Comparison of ENCODE assay signal across 28 cellular contexts in genomic region chr7:115191506-115191905, GRCh38.
"Had no signal": no experiment of that assay in that cellular context is flagged by ENCODE, and none has a peak within 500 bp of the region (broad histone marks: within the 10 kb centered on the region; RNA-seq: fewer than 3 reads in every experiment).

No MANE protein-coding gene starts in this region.

- H3K79me2 ChIP-seq: hepatocyte had no signal

- ATAC-seq: body of pancreas; gastrocnemius medialis; left colon; naive thymus-derived CD8-positive, alpha-beta T cell; stimulated activated memory B cell treated with anti-CD40 and anti-IgM and Interleukin-4, amounts not matched to agents 10 μg/mL and 1 μg/mL and 100 μg/mL, for 72 hours; stimulated activated naive CD8-positive, alpha-beta T cell treated with anti-CD3 and anti-CD28 coated beads, Interleukin-15, amount 100 ng/mL, for 72 hours; upper lobe of right lung had no signal

- H3K4me3 Mint-ChIP-seq: activated B cell treated with CpG ODN at 0.5 μM for 24 hours; activated naive CD8-positive, alpha-beta T cell; naive thymus-derived CD8-positive, alpha-beta T cell; stimulated activated memory B cell treated with anti-CD40 and anti-IgM and Interleukin-4, amounts not matched to agents 10 μg/mL and 1 μg/mL and 100 μg/mL, for 72 hours; stimulated activated naive CD8-positive, alpha-beta T cell treated with anti-CD3 and anti-CD28 coated beads, Interleukin-15, amount 100 ng/mL, for 72 hours; T-helper 2 cell treated with Interferon-gamma antibody and Interleukin-4, amounts not matched to agents 5 μg/mL and 100 μg/mL, for 36 hours had no signal

- H3K4me1 Mint-ChIP-seq: activated B cell treated with CpG ODN at 0.5 μM for 24 hours; naive thymus-derived CD8-positive, alpha-beta T cell; stimulated activated memory B cell treated with anti-CD40 and anti-IgM and Interleukin-4, amounts not matched to agents 10 μg/mL and 1 μg/mL and 100 μg/mL, for 72 hours; stimulated activated naive CD8-positive, alpha-beta T cell treated with anti-CD3 and anti-CD28 coated beads, Interleukin-15, amount 100 ng/mL, for 72 hours had no signal

- H2AFZ ChIP-seq: hepatocyte had no signal

- DNase-seq: activated B cell treated with CpG ODN at 0.5 μM for 24 hours; activated effector memory CD4-positive, alpha-beta T cell treated with Interleukin-2 at 50 U/mL for 16 hours; activated naive CD4-positive, alpha-beta T cell treated with Interleukin-2 at 50 U/mL for 16 hours; anterior cingulate cortex; body of pancreas; cerebellar nuclear complex; colonic mucosa; effector CD8-positive, alpha-beta T cell; gastrocnemius medialis; glutamatergic neuron; left colon; naive thymus-derived CD8-positive, alpha-beta T cell; stimulated activated CD4-positive, alpha-beta T cell treated with anti-CD3 and anti-CD28 coated beads, Interleukin-1b, Interleukin-23, amount 100 ng/mL, for 48 hours; stimulated activated CD4-positive, alpha-beta T cell treated with anti-CD3 and anti-CD28 coated beads, Interleukin-4, amount 100 ng/mL, for 4 hours; stimulated activated CD8-positive, alpha-beta memory T cell treated with anti-CD3 and anti-CD28 coated beads, Interleukin-4, amount 100 ng/mL, for 48 hours; stimulated activated naive CD8-positive, alpha-beta T cell treated with anti-CD3 and anti-CD28 coated beads, Interleukin-15, amount 100 ng/mL, for 72 hours; thyroid gland; upper lobe of right lung had no signal

- H3K36me3 Mint-ChIP-seq: activated naive CD8-positive, alpha-beta T cell; naive thymus-derived CD8-positive, alpha-beta T cell; stimulated activated memory B cell treated with anti-CD40 and anti-IgM and Interleukin-4, amounts not matched to agents 10 μg/mL and 1 μg/mL and 100 μg/mL, for 72 hours had no signal

- H3K27me3 Mint-ChIP-seq: activated naive CD8-positive, alpha-beta T cell; naive thymus-derived CD8-positive, alpha-beta T cell; stimulated activated memory B cell treated with anti-CD40 and anti-IgM and Interleukin-4, amounts not matched to agents 10 μg/mL and 1 μg/mL and 100 μg/mL, for 72 hours; stimulated activated naive CD8-positive, alpha-beta T cell treated with anti-CD3 and anti-CD28 coated beads, Interleukin-15, amount 100 ng/mL, for 72 hours had no signal

- FAIRE-seq: endometrium, keratinocyte had no signal

- H3K4me2 ChIP-seq: hepatocyte, smooth muscle cell had no signal

- H3K4me3 ChIP-seq: body of pancreas, cardiac muscle cell, colonic mucosa, gastrocnemius medialis, hepatocyte, right atrium auricular region, smooth muscle cell, thyroid gland, upper lobe of right lung had no signal

- H3K9me3 ChIP-seq: body of pancreas, colonic mucosa, gastrocnemius medialis, right atrium auricular region, thyroid gland, upper lobe of right lung had no signal

- H3K27ac ChIP-seq: body of pancreas, cardiac muscle cell, colonic mucosa, epithelial cell of prostate, gastrocnemius medialis, hepatocyte, right atrium auricular region, thyroid gland, upper lobe of right lung had no signal

- H3K9me3 Mint-ChIP-seq: naive thymus-derived CD8-positive, alpha-beta T cell; stimulated activated memory B cell treated with anti-CD40 and anti-IgM and Interleukin-4, amounts not matched to agents 10 μg/mL and 1 μg/mL and 100 μg/mL, for 72 hours had no signal

- H3K27ac Mint-ChIP-seq: activated B cell treated with CpG ODN at 0.5 μM for 24 hours; activated naive CD8-positive, alpha-beta T cell; naive thymus-derived CD8-positive, alpha-beta T cell; stimulated activated memory B cell treated with anti-CD40 and anti-IgM and Interleukin-4, amounts not matched to agents 10 μg/mL and 1 μg/mL and 100 μg/mL, for 72 hours; stimulated activated naive CD8-positive, alpha-beta T cell treated with anti-CD3 and anti-CD28 coated beads, Interleukin-15, amount 100 ng/mL, for 72 hours; T-helper 2 cell treated with Interferon-gamma antibody and Interleukin-4, amounts not matched to agents 5 μg/mL and 100 μg/mL, for 36 hours had no signal

- H3K36me3 ChIP-seq: cardiac muscle cell, colonic mucosa, gastrocnemius medialis, right atrium auricular region, thyroid gland, upper lobe of right lung had no signal

- H3K4me1 ChIP-seq: body of pancreas, colonic mucosa, gastrocnemius medialis, right atrium auricular region, thyroid gland, upper lobe of right lung had no signal

- H3K27me3 ChIP-seq: body of pancreas, cardiac muscle cell, colonic mucosa, gastrocnemius medialis, hepatocyte, right atrium auricular region, thyroid gland, upper lobe of right lung had no signal
